In genomic region chr17:35244345-35245195, GRCh38 we compare ENCODE assay signal across 8 cellular contexts.
DNase-seq lines count a peak whose midpoint lies in the region; ATAC-seq and TF ChIP-seq lines count a peak whose summit lies in the region.

No MANE protein-coding gene starts in this region.

- peak overlapping the region; percentile 84 for H3K4me3 ChIP-seq in GM12875 (ENCODE audit: low read depth, low read length)

- no peak for TF ChIP-seq CTCF in GM12875 (IDR thresholded peaks at IDR 0.05; ENCODE audit: borderline replicate concordance, insufficient read depth, low read depth, low read length)

- no peaks in the 10 kb centered on the region for H3K9me3 Mint-ChIP-seq in T-helper 1 cell treated with Interleukin-12 subunit alpha and Interleukin-12 subunit beta and Interleukin-4 antibody, amounts not matched to agents 30 μg/mL and 1 μg/mL, for 36 hours

- H3K27ac Mint-ChIP-seq in T-helper 1 cell treated with Interleukin-12 subunit alpha and Interleukin-12 subunit beta and Interleukin-4 antibody, amounts not matched to agents 30 μg/mL and 1 μg/mL, for 36 hours = peak overlapping the region; percentile 98

- peak overlapping the region; percentile 100 for H3K4me3 Mint-ChIP-seq in T-helper 1 cell treated with Interleukin-12 subunit alpha and Interleukin-12 subunit beta and Interleukin-4 antibody, amounts not matched to agents 30 μg/mL and 1 μg/mL, for 36 hours

- H3K4me1 Mint-ChIP-seq in T-helper 1 cell treated with Interleukin-12 subunit alpha and Interleukin-12 subunit beta and Interleukin-4 antibody, amounts not matched to agents 30 μg/mL and 1 μg/mL, for 36 hours (ENCODE audit: low read depth) = peaks cover 50% of the 10 kb centered on the region

- H3K36me3 Mint-ChIP-seq in T-helper 1 cell treated with Interleukin-12 subunit alpha and Interleukin-12 subunit beta and Interleukin-4 antibody, amounts not matched to agents 30 μg/mL and 1 μg/mL, for 36 hours (ENCODE audit: low read depth) = peaks cover 63% of the 10 kb centered on the region

- peak; percentile 69 for DNase-seq in amniotic stem cell (lab: John Stamatoyannopoulos, UW)
- peak; percentile 40 for DNase-seq in iPS-NIHi7 (ENCODE audit: extremely low spot score)
- DNase-seq in stimulated activated CD4-positive, alpha-beta T cell treated with anti-CD3 and anti-CD28 coated beads, Interleukin-15, amount 100 ng/mL, for 24 hours = peak; percentile 93
- DNase-seq in superior temporal gyrus (ENCODE audit: extremely low spot score) = no peak
- no peak for DNase-seq in HuH-7.5 (ENCODE audit: low spot score)

- ATAC-seq in HG03139 (IDR thresholded peaks at IDR 0.05; ENCODE audit: unreplicated experiment) = peak; percentile 50

- no peaks in the 10 kb centered on the region for H3K27me3 Mint-ChIP-seq in T-helper 1 cell treated with Interleukin-12 subunit alpha and Interleukin-12 subunit beta and Interleukin-4 antibody, amounts not matched to agents 30 μg/mL and 1 μg/mL, for 36 hours (ENCODE audit: low read depth)

Comparison
In these comparisons a context has a peak if more than half of its experiments do, and no peak if none do; other contexts are left out.
1. DNase-seq: peak in amniotic stem cell (single experiment), iPS-NIHi7 (single experiment) and stimulated activated CD4-positive, alpha-beta T cell treated with anti-CD3 and anti-CD28 coated beads, Interleukin-15, amount 100 ng/mL, for 24 hours (single experiment); none in superior temporal gyrus (single experiment) and HuH-7.5 (single experiment).